1 cellular context compared by ENCODE assay signal in genomic region chr3:155134311-155134710, GRCh38. TPM values are rescaled to one million over a fixed set of nuclear protein-coding genes. Genes with fewer than 3 reads are reported as not detected.
"Had no signal": no experiment of that assay in that cellular context is flagged by ENCODE, and none has a peak within 500 bp of the region (broad histone marks: within the 10 kb centered on the region; RNA-seq: fewer than 3 reads in every experiment).

No MANE protein-coding gene starts in this region.

RNA-seq across cellular contexts. Expression of gene MME, which starts 54.2 kb away (rescaled TPM):
- total RNA-seq: NCI-H460 had no signal
